Comparison of ENCODE assay signal across 15 cellular contexts in genomic region chr7:45349102-45349501, GRCh38.
"Had no signal": no experiment of that assay in that cellular context is flagged by ENCODE, and none has a peak within 500 bp of the region (broad histone marks: within the 10 kb centered on the region; RNA-seq: fewer than 3 reads in every experiment).

No MANE protein-coding gene starts in this region.

- H3K4me3 ChIP-seq: colonic mucosa, hepatocyte, right atrium auricular region, uterus had no signal

- DNase-seq: colonic mucosa; effector CD4-positive, alpha-beta T cell; foreskin melanocyte; head of caudate nucleus; kidney; left colon; naive thymus-derived CD4-positive, alpha-beta T cell; posterior cingulate gyrus; small intestine; stimulated activated CD4-positive, alpha-beta T cell treated with anti-CD3 and anti-CD28 coated beads, Interleukin-12 subunit alpha, Interleukin-12 subunit beta, amount 100 ng/mL, for 4 hours; stimulated activated naive CD4-positive, alpha-beta T cell treated with Interleukin-2 at 50 U/mL for 16 hours; uterus had no signal

- H3K4me3 Mint-ChIP-seq: naive thymus-derived CD4-positive, alpha-beta T cell; type B pancreatic cell had no signal

- H3K36me3 ChIP-seq: colonic mucosa, right atrium auricular region, uterus had no signal

- H3K79me2 ChIP-seq: hepatocyte had no signal

- H3K27ac Mint-ChIP-seq: type B pancreatic cell had no signal

- H3K4me2 ChIP-seq: hepatocyte had no signal

- H3K4me1 Mint-ChIP-seq: naive thymus-derived CD4-positive, alpha-beta T cell had no signal

- H3K4me1 ChIP-seq: colonic mucosa, right atrium auricular region, uterus had no signal

- H3K36me3 Mint-ChIP-seq: naive thymus-derived CD4-positive, alpha-beta T cell; type B pancreatic cell had no signal

- ATAC-seq: left colon; naive thymus-derived CD4-positive, alpha-beta T cell had no signal

- H3K27ac ChIP-seq: colonic mucosa, right atrium auricular region, uterus had no signal

- H3K27me3 ChIP-seq: colonic mucosa, hepatocyte, right atrium auricular region, uterus had no signal

- H3K9me3 Mint-ChIP-seq: type B pancreatic cell had no signal
